9 cellular contexts compared by ENCODE assay signal in the genomic region with DNA sequence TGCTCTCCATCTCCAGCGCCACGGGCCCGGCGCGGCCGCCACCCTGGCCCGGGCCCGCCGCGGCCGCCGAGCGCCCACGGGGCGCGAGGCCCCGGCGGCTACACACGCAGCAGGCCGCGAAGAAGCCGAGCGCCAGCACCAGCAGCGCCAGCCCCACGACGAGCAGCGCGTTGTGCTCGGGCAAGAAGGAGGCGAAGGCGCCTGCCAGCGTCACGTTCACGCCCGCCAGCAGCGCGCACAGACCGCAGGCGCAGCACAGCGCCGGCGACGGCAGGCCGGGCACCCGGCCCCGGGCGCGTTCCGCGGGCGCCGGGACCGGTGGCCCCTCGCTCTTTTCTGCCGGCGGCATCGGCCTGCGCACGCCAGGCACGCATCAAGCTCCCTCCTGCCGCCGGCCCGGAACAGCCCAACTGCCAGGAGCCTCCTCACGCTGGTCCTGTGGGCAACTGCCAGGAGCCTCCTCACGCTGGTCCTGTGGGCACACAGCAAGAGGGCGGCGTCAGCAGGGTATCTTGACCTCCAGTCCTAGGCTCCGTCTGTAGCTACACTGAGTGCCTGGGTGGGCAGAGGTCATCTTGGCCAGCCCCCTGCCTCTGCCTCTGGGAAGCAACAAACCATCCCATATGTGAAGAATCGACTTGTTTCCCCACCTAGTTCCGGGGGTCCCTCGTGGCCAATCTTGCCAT. TPM values are rescaled to one million over a fixed set of nuclear protein-coding genes. Genes with fewer than 3 reads are reported as not detected.
DNase-seq lines count a peak whose midpoint lies in the region; ATAC-seq and TF ChIP-seq lines count a peak whose summit lies in the region.
"Had no signal": no experiment of that assay in that cellular context is flagged by ENCODE, and none has a peak within 500 bp of the region (broad histone marks: within the 10 kb centered on the region; RNA-seq: fewer than 3 reads in every experiment).

No MANE protein-coding gene starts in this region.

- H3K36me3 ChIP-seq in kidney epithelial cell (ENCODE audit: control insufficient read depth, insufficient read depth, low read length), result no peaks in the 10 kb centered on the region

- peak overlapping the region; percentile 75 for H3K27ac ChIP-seq in VCaP
- H3K27ac ChIP-seq: C4-2B had no signal

- peak overlapping the region; percentile 17 to 26 for H3K4me3 ChIP-seq in cardiac fibroblast (replicated peaks in 1 of 2; ENCODE audit: low read depth in 2 of 2, low read length in 2 of 2)
- H3K4me3 ChIP-seq in kidney epithelial cell (ENCODE audit: low read depth, low read length), result peak overlapping the region; percentile 10

- peaks cover 37% of the 10 kb centered on the region for H3K27me3 ChIP-seq in kidney epithelial cell (ENCODE audit: control insufficient read depth, insufficient read depth, low read length)

- DNase-seq in NCI-H1417 (lab: John Stamatoyannopoulos, UW) (peak; percentile 41 to 86 (median 82)), NCI-H1417 treated with DMSO at 0.1 percent for 48 hours (lab: John Stamatoyannopoulos, UW) (no peak), cardiac fibroblast (ENCODE audit: low read depth in 2 of 2) (peak in 1 of 2 donors; percentile 56), kidney epithelial cell (ENCODE audit: low read depth) (no peak)
- peak in 2 of 3 experiments; percentile 7 to 43 for DNase-seq in stimulated activated CD4-positive, alpha-beta T cell treated with anti-CD3 and anti-CD28 coated beads, TNF-alpha, amount 100 ng/mL, for 24 hours (ENCODE audit: low read depth in 3 of 3)

- TF ChIP-seq CTCF in VCaP (conservative IDR thresholded peaks at IDR 0.05) (peak; percentile 33), cardiac fibroblast (IDR thresholded peaks at IDR 0.05; ENCODE audit: low read depth, low read length) (no peak), kidney epithelial cell (IDR thresholded peaks at IDR 0.05; ENCODE audit: insufficient read depth, low read length, poor library complexity, severe bottlenecking) (no peak)

- ATAC-seq in GM18861 (IDR thresholded peaks at IDR 0.05; ENCODE audit: unreplicated experiment) (no peak), HG03520 (IDR thresholded peaks at IDR 0.05; ENCODE audit: unreplicated experiment) (no peak)

RNA-seq across cellular contexts. Expression of a gene that starts 18.1 kb away (rescaled TPM):
- total RNA-seq in kidney epithelial cell, result not detected in 2 replicates

RNA-seq across cellular contexts. Expression of a gene that starts 43.7 kb away (rescaled TPM):
- total RNA-seq in kidney epithelial cell, result 0.04 TPM in 1 of 2 replicates, not detected in the other

Comparison
In these comparisons a context has a peak if more than half of its experiments do, and no peak if none do; other contexts are left out.
1. DNase-seq: peak in NCI-H1417 (3 of 3) and stimulated activated CD4-positive, alpha-beta T cell treated with anti-CD3 and anti-CD28 coated beads, TNF-alpha, amount 100 ng/mL, for 24 hours (2 of 3); none in NCI-H1417 treated with DMSO at 0.1 percent for 48 hours (single experiment) and kidney epithelial cell (single experiment).